ENCODE assay signal across 1 cellular context in the genomic region with DNA sequence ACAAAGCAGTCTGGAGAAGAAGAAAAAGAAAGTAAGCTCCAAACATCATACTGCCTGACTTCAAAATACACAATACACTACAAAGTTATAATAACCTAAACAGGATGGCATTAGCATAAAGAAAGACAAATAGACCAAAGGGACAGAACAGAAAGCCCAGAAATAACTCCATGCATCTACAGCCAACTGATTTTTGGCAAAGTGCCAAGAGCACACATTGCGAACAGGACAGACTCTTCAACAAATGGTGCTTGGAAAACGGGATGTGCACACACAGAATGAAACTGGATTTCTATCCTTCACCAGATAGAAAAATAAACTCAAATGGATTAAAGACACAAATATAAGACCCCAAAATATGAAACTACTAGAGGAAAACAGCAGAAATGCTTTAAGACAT.
TF ChIP-seq lines count a peak whose summit lies in the region.

No MANE protein-coding gene starts in this region.

TF ChIP-seq in HEK293, 187 proteins besides CTCF, POLR2A, EP300 and RAD21 (continued from another document):
- TF ChIP-seq, protein P1, sequence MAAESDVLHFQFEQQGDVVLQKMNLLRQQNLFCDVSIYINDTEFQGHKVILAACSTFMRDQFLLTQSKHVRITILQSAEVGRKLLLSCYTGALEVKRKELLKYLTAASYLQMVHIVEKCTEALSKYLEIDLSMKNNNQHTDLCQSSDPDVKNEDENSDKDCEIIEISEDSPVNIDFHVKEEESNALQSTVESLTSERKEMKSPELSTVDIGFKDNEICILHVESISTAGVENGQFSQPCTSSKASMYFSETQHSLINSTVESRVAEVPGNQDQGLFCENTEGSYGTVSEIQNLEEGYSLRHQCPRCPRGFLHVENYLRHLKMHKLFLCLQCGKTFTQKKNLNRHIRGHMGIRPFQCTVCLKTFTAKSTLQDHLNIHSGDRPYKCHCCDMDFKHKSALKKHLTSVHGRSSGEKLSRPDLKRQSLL (tag by site-specific recombination; IDR thresholded peaks at IDR 0.05), result no peak
- TF ChIP-seq ZNF830 (tag by site-specific recombination; IDR thresholded peaks at IDR 0.05; ENCODE audit: low read depth) (peak; percentile 88), ZNF549 (tag by site-specific recombination; IDR thresholded peaks at IDR 0.05) (peak; percentile 81), KLF16 (tag by site-specific recombination; IDR thresholded peaks at IDR 0.05) (no peak), ZNF639 (tag by site-specific recombination; IDR thresholded peaks at IDR 0.05) (no peak), ZNF621 (tag by site-specific recombination; IDR thresholded peaks at IDR 0.05) (no peak), ZNF140 (tag by site-specific recombination; IDR thresholded peaks at IDR 0.05) (no peak), ZNF350 (tag by site-specific recombination; IDR thresholded peaks at IDR 0.05) (peak; percentile 82), ZNF184 (tag by site-specific recombination; IDR thresholded peaks at IDR 0.05) (peak; percentile 81; the same call in 1 of the 2 replicates), ZNF202 (tag by site-specific recombination; IDR thresholded peaks at IDR 0.05; ENCODE audit: borderline replicate concordance) (no peak), ZNF16 (tag by site-specific recombination; IDR thresholded peaks at IDR 0.05; ENCODE audit: low read depth) (no peak), ZFP41 (tag by site-specific recombination; IDR thresholded peaks at IDR 0.05; ENCODE audit: borderline replicate concordance) (no peak), ZNF626 (tag by site-specific recombination; IDR thresholded peaks at IDR 0.05) (0 out of 2 replicates have a peak, but pooled peaks have one; percentile 58), FEZF1 (tag by site-specific recombination; IDR thresholded peaks at IDR 0.05) (no peak), SP2 (tag by site-specific recombination; IDR thresholded peaks at IDR 0.05) (no peak), ZNF37A (tag by site-specific recombination; IDR thresholded peaks at IDR 0.05) (peak; percentile 66; the same call in 1 of the 2 replicates), YY2 (tag by site-specific recombination; IDR thresholded peaks at IDR 0.05) (no peak), GLI4 (tag by site-specific recombination; IDR thresholded peaks at IDR 0.05) (no peak), ZNF416 (tag by site-specific recombination; IDR thresholded peaks at IDR 0.05) (no peak), ZNF768 (tag by site-specific recombination; IDR thresholded peaks at IDR 0.05) (0 out of 2 replicates have a peak, but pooled peaks have one; percentile 11), ZNF544 (tag by site-specific recombination; IDR thresholded peaks at IDR 0.05) (peak; percentile 92), ZBTB7A (tag by site-specific recombination; IDR thresholded peaks at IDR 0.05; ENCODE audit: low read depth) (no peak), ZNF214 (tag by site-specific recombination; IDR thresholded peaks at IDR 0.05; ENCODE audit: borderline replicate concordance) (peak; percentile 58; the same call in 1 of the 2 replicates), ZBTB21 (tag by site-specific recombination; IDR thresholded peaks at IDR 0.05) (no peak), ZNF112 (tag by site-specific recombination; IDR thresholded peaks at IDR 0.05) (peak; percentile 70; the same call in 1 of the 2 replicates), ZNF133 (tag by site-specific recombination; IDR thresholded peaks at IDR 0.05) (no peak), ZNF239 (tag by site-specific recombination; IDR thresholded peaks at IDR 0.05) (no peak), ZNF571 (tag by site-specific recombination; IDR thresholded peaks at IDR 0.05) (peak; percentile 96), ZEB2 (tag by site-specific recombination; IDR thresholded peaks at IDR 0.05) (no peak), ZNF174 (tag by site-specific recombination; IDR thresholded peaks at IDR 0.05) (peak; percentile 76; the same call in 1 of the 2 replicates), SETDB1 (IDR thresholded peaks at IDR 0.05; ENCODE audit: insufficient read length, low read length) (no peak), PBX3 (CRISPR knock-in tag; IDR thresholded peaks at IDR 0.05) (no peak), KLF1 (tag by site-specific recombination; IDR thresholded peaks at IDR 0.05) (no peak), SP3 (tag by site-specific recombination; IDR thresholded peaks at IDR 0.05) (no peak), BCL11B (tag by site-specific recombination; IDR thresholded peaks at IDR 0.05; ENCODE audit: low read depth) (no peak), ZNF785 (tag by site-specific recombination; IDR thresholded peaks at IDR 0.05) (no peak)
- TF ChIP-seq, protein P2, sequence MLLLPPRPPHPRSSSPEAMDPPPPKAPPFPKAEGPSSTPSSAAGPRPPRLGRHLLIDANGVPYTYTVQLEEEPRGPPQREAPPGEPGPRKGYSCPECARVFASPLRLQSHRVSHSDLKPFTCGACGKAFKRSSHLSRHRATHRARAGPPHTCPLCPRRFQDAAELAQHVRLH (tag by site-specific recombination; IDR thresholded peaks at IDR 0.05), result no peak
- TF ChIP-seq, protein P3, sequence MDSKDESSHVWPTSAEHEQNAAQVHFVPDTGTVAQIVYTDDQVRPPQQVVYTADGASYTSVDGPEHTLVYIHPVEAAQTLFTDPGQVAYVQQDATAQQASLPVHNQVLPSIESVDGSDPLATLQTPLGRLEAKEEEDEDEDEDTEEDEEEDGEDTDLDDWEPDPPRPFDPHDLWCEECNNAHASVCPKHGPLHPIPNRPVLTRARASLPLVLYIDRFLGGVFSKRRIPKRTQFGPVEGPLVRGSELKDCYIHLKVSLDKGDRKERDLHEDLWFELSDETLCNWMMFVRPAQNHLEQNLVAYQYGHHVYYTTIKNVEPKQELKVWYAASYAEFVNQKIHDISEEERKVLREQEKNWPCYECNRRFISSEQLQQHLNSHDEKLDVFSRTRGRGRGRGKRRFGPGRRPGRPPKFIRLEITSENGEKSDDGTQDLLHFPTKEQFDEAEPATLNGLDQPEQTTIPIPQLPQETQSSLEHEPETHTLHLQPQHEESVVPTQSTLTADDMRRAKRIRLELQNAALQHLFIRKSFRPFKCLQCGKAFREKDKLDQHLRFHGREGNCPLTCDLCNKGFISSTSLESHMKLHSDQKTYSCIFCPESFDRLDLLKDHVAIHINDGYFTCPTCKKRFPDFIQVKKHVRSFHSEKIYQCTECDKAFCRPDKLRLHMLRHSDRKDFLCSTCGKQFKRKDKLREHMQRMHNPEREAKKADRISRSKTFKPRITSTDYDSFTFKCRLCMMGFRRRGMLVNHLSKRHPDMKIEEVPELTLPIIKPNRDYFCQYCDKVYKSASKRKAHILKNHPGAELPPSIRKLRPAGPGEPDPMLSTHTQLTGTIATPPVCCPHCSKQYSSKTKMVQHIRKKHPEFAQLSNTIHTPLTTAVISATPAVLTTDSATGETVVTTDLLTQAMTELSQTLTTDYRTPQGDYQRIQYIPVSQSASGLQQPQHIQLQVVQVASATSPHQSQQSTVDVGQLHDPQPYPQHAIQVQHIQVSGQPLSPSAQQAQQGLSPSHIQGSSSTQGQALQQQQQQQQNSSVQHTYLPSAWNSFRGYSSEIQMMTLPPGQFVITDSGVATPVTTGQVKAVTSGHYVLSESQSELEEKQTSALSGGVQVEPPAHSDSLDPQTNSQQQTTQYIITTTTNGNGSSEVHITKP (tag by site-specific recombination; IDR thresholded peaks at IDR 0.05), result no peak
